Comparison of ENCODE assay signal across 34 cellular contexts in genomic region chr4:7286798-7287197, GRCh38.
"Had no signal": no experiment of that assay in that cellular context is flagged by ENCODE, and none has a peak within 500 bp of the region (broad histone marks: within the 10 kb centered on the region; RNA-seq: fewer than 3 reads in every experiment).

No MANE protein-coding gene starts in this region.

- H3K27ac Mint-ChIP-seq: activated CD8-positive, alpha-beta T cell treated with anti-CD3 and anti-CD28 coated beads for 36 hours; activated naive CD4-positive, alpha-beta T cell treated with anti-CD3 and anti-CD28 coated beads, Interleukin-2, amount 50 U/mL, for 24 hours; activated naive CD8-positive, alpha-beta T cell treated with anti-CD3 and anti-CD28 coated beads, Interleukin-2, amount 10 ng/mL, durations not matched to agents 7 days and 5 days; activated T-cell treated with anti-CD3 and anti-CD28 coated beads, Interleukin-2, amount 50 U/mL, for 24 hours; activated T-helper 2 cell treated with anti-CD3 and anti-CD28 coated beads, Interferon-gamma antibody, Interleukin-2, Interleukin-4, amounts not matched to agents 10 μg/mL and 5 μg/mL and 100 μg/mL, durations not matched to agents 14 hours and 24 hours and 36 hours; IgD-negative memory B cell had no signal

- H3K9me3 ChIP-seq: ascending aorta, Peyer's patch had no signal

- H3K9me3 Mint-ChIP-seq: activated CD4-positive, alpha-beta T cell treated with anti-CD3 and anti-CD28 coated beads, Interleukin-2, amount 10 ng/mL, durations not matched to agents 24 days and 14 days; activated CD8-positive, alpha-beta T cell treated with anti-CD3 and anti-CD28 coated beads for 36 hours; activated naive CD4-positive, alpha-beta T cell treated with anti-CD3 and anti-CD28 coated beads, Interleukin-2, amount 50 U/mL, for 24 hours; activated naive CD8-positive, alpha-beta T cell treated with anti-CD3 and anti-CD28 coated beads, Interleukin-2, amount 10 ng/mL, durations not matched to agents 7 days and 5 days; activated T-cell treated with anti-CD3 and anti-CD28 coated beads, Interleukin-2, amount 50 U/mL, for 24 hours; activated T-helper 2 cell treated with anti-CD3 and anti-CD28 coated beads, Interferon-gamma antibody, Interleukin-2, Interleukin-4, amounts not matched to agents 10 μg/mL and 5 μg/mL and 100 μg/mL, durations not matched to agents 14 hours and 24 hours and 36 hours; IgD-negative memory B cell had no signal

- DNase-seq: activated CD4-positive, alpha-beta T cell treated with anti-CD3 and anti-CD28 coated beads, Interleukin-2, amount 10 ng/mL, durations not matched to agents 24 days and 14 days; activated CD4-positive, alpha-beta T cell treated with anti-CD3 and anti-CD28 coated beads, Interleukin-2, amount 50 U/mL, for 4 hours; activated CD8-positive, alpha-beta T cell treated with anti-CD3 and anti-CD28 coated beads for 36 hours; activated gamma-delta T cell; activated naive CD4-positive, alpha-beta T cell treated with Interleukin-2 at 50 U/mL for 16 hours; activated naive CD8-positive, alpha-beta T cell treated with anti-CD3 and anti-CD28 coated beads, Interleukin-2, amount 10 ng/mL, durations not matched to agents 7 days and 5 days; activated T-cell treated with anti-CD3 and anti-CD28 coated beads, Interleukin-2, amount 50 U/mL, for 24 hours; amygdala; Kasumi-1; KG1; MM.1S; MV-4-11; NCI-H1092 treated with DMSO at 0.1 percent for 48 hours; NCI-H1417; NCI-H146; NCI-H187; NCI-H2029 treated with DMSO at 0.1 percent for 48 hours; NCI-H2107; NCI-H2171; NCI-H2227 treated with DMSO at 0.1 percent for 48 hours; NCI-H446 treated with DMSO at 0.1 percent for 48 hours; NCI-H524 treated with DMSO at 0.1 percent for 48 hours; NK-92 treated with Interleukin-12 subunit alpha and Interleukin-12 subunit beta, amount 100 ng/mL, for 24 hours; PC-3; Peyer's patch; RPMI8226; SW 1271; T-helper 1 cell; T1000 had no signal

- H3K4me1 Mint-ChIP-seq: activated CD4-positive, alpha-beta T cell treated with anti-CD3 and anti-CD28 coated beads, Interleukin-2, amount 10 ng/mL, durations not matched to agents 24 days and 14 days; activated naive CD4-positive, alpha-beta T cell treated with anti-CD3 and anti-CD28 coated beads, Interleukin-2, amount 50 U/mL, for 24 hours; activated naive CD8-positive, alpha-beta T cell treated with anti-CD3 and anti-CD28 coated beads, Interleukin-2, amount 10 ng/mL, durations not matched to agents 7 days and 5 days; IgD-negative memory B cell had no signal

- H3K27ac ChIP-seq: ascending aorta, cardiac muscle cell, Peyer's patch had no signal

- H3K36me3 Mint-ChIP-seq: activated naive CD4-positive, alpha-beta T cell treated with anti-CD3 and anti-CD28 coated beads, Interleukin-2, amount 50 U/mL, for 24 hours; activated naive CD8-positive, alpha-beta T cell treated with anti-CD3 and anti-CD28 coated beads, Interleukin-2, amount 10 ng/mL, durations not matched to agents 7 days and 5 days; IgD-negative memory B cell had no signal

- H3K36me3 ChIP-seq: ascending aorta, cardiac muscle cell, Peyer's patch had no signal

- H3K27me3 ChIP-seq: ascending aorta, cardiac muscle cell, Peyer's patch had no signal

- H3K4me3 ChIP-seq: ascending aorta, cardiac muscle cell, Peyer's patch had no signal

- H3K4me3 Mint-ChIP-seq: activated CD4-positive, alpha-beta T cell treated with anti-CD3 and anti-CD28 coated beads, Interleukin-2, amount 10 ng/mL, durations not matched to agents 24 days and 14 days; activated CD8-positive, alpha-beta T cell treated with anti-CD3 and anti-CD28 coated beads for 36 hours; activated naive CD4-positive, alpha-beta T cell treated with anti-CD3 and anti-CD28 coated beads, Interleukin-2, amount 50 U/mL, for 24 hours; activated naive CD8-positive, alpha-beta T cell treated with anti-CD3 and anti-CD28 coated beads, Interleukin-2, amount 10 ng/mL, durations not matched to agents 7 days and 5 days; activated T-cell treated with anti-CD3 and anti-CD28 coated beads, Interleukin-2, amount 50 U/mL, for 24 hours had no signal
